In genomic region chr2:181923123-181923522, GRCh38 we compare ENCODE assay signal across 22 cellular contexts. TPM values are rescaled to one million over a fixed set of nuclear protein-coding genes. Genes with fewer than 3 reads are reported as not detected.
DNase-seq lines count a peak whose midpoint lies in the region; ATAC-seq, FAIRE-seq and TF ChIP-seq lines count a peak whose summit lies in the region.
"Had no signal": no experiment of that assay in that cellular context is flagged by ENCODE, and none has a peak within 500 bp of the region (broad histone marks: within the 10 kb centered on the region; RNA-seq: fewer than 3 reads in every experiment).

No MANE protein-coding gene starts in this region.

- H3K4me2 ChIP-seq in Loucy (ENCODE audit: low read depth, low read length, poor library complexity, severe bottlenecking) = peak overlapping the region; percentile 27
- H3K4me2 ChIP-seq: BLaER1 had no signal

- CTCF ChIA-PET in activated CD4-positive, alpha-beta memory T cell treated with anti-CD3 and anti-CD28 coated beads, Interleukin-2, amount 10 ng/mL, durations not matched to agents 7 days and 5 days (lab: Charles Lee) = no interaction called here

- peaks cover 30% of the 10 kb centered on the region for H3K36me3 Mint-ChIP-seq in activated T-helper 1 cell treated with anti-CD3 and anti-CD28 coated beads, Interleukin-12 subunit alpha, Interleukin-12 subunit beta, Interleukin-2, Interleukin-4 antibody, amounts not matched to agents 30 ng/mL and 10 ng/mL and 1 ng/mL, durations not matched to agents 14 hours and 24 hours and 36 hours (ENCODE audit: low read depth)
- H3K36me3 Mint-ChIP-seq in activated CD4-positive, alpha-beta memory T cell treated with anti-CD3 and anti-CD28 coated beads, Interleukin-2, amount 10 ng/mL, durations not matched to agents 7 days and 5 days (ENCODE audit: low read depth) = peaks cover 46% of the 10 kb centered on the region

- H3K4me1 Mint-ChIP-seq in activated T-helper 1 cell treated with anti-CD3 and anti-CD28 coated beads, Interleukin-12 subunit alpha, Interleukin-12 subunit beta, Interleukin-2, Interleukin-4 antibody, amounts not matched to agents 30 ng/mL and 10 ng/mL and 1 ng/mL, durations not matched to agents 14 hours and 24 hours and 36 hours (ENCODE audit: low read depth) = no peaks in the 10 kb centered on the region
- H3K4me1 Mint-ChIP-seq in activated CD4-positive, alpha-beta memory T cell treated with anti-CD3 and anti-CD28 coated beads, Interleukin-2, amount 10 ng/mL, durations not matched to agents 7 days and 5 days = no peaks in the 10 kb centered on the region
- H3K4me1 Mint-ChIP-seq: B cell had no signal

- peaks cover 79% of the 10 kb centered on the region for H3K36me3 ChIP-seq in Loucy (ENCODE audit: insufficient read depth, low read length)
- H3K36me3 ChIP-seq in kidney (ENCODE audit: control insufficient read depth in 1 of 2, insufficient read depth in 2 of 2, low read length in 2 of 2) = peaks cover 11 to 33% of the 10 kb centered on the region in 2 donors

- H3K4me1 ChIP-seq in Loucy (ENCODE audit: insufficient read depth, low read length, poor library complexity, severe bottlenecking) (no peaks in the 10 kb centered on the region), kidney (ENCODE audit: control insufficient read depth in 1 of 2, insufficient read depth in 1 of 2, low read depth in 1 of 2, low read length in 2 of 2) (no peaks in the 10 kb centered on the region)
- H3K4me1 ChIP-seq: BLaER1 had no signal

- H3K4me3 Mint-ChIP-seq in activated T-helper 1 cell treated with anti-CD3 and anti-CD28 coated beads, Interleukin-12 subunit alpha, Interleukin-12 subunit beta, Interleukin-2, Interleukin-4 antibody, amounts not matched to agents 30 ng/mL and 10 ng/mL and 1 ng/mL, durations not matched to agents 14 hours and 24 hours and 36 hours = no peak overlapping the region
- H3K4me3 Mint-ChIP-seq in activated CD4-positive, alpha-beta memory T cell treated with anti-CD3 and anti-CD28 coated beads, Interleukin-2, amount 10 ng/mL, durations not matched to agents 7 days and 5 days = no peak overlapping the region
- H3K4me3 Mint-ChIP-seq: B cell; CD4-positive, CD25-positive, alpha-beta regulatory T cell; CD8-positive, alpha-beta T cell had no signal

- intact Hi-C loops in kidney (cut with DNase I) = no loop called here
- intact Hi-C loops in activated T-helper 1 cell treated with anti-CD3 and anti-CD28 coated beads, Interleukin-12 subunit alpha, Interleukin-12 subunit beta, Interleukin-2, Interleukin-4 antibody, amounts not matched to agents 30 ng/mL and 10 ng/mL and 1 ng/mL, durations not matched to agents 14 hours and 24 hours and 36 hours (cut with micrococcal nuclease) = no loop called here

- H3K4me3 ChIP-seq in Loucy (ENCODE audit: low read length, poor library complexity, severe bottlenecking) (no peak overlapping the region), kidney (ENCODE audit: low read length in 2 of 2) (no peak overlapping the region)
- H3K4me3 ChIP-seq: BLaER1, GM12878, HAP-1 had no signal

- H3F3A ChIP-seq in Loucy (ENCODE audit: low read depth) = no peaks in the 10 kb centered on the region

- ATAC-seq in GM18505 (IDR thresholded peaks at IDR 0.05; ENCODE audit: unreplicated experiment) = no peak
- ATAC-seq: CD8-positive, alpha-beta T cell; GM12878 had no signal

- H3K9me3 ChIP-seq in Loucy (ENCODE audit: insufficient read depth, low read depth, low read length) (no peaks in the 10 kb centered on the region), kidney (ENCODE audit: control insufficient read depth in 1 of 2, low read length in 2 of 2) (no peaks in the 10 kb centered on the region)
- H3K9me3 ChIP-seq: Caco-2, HAP-1 had no signal

- FAIRE-seq in D721Med (lab: Jason Lieb, UNC) = peak; percentile 11
- FAIRE-seq in kidney (lab: Jason Lieb, UNC) = peak; percentile 6
- FAIRE-seq: GM12878, GM18507, H54 had no signal

- H3K27ac ChIP-seq in 22Rv1 = peak overlapping the region; percentile 36
- no peak overlapping the region for H3K27ac ChIP-seq in kidney (ENCODE audit: low read depth in 2 of 2, low read length in 2 of 2)
- H3K27ac ChIP-seq: BLaER1, C4-2B had no signal

- H3K27me3 Mint-ChIP-seq in activated T-helper 1 cell treated with anti-CD3 and anti-CD28 coated beads, Interleukin-12 subunit alpha, Interleukin-12 subunit beta, Interleukin-2, Interleukin-4 antibody, amounts not matched to agents 30 ng/mL and 10 ng/mL and 1 ng/mL, durations not matched to agents 14 hours and 24 hours and 36 hours (ENCODE audit: insufficient read depth) = no peaks in the 10 kb centered on the region
- no peaks in the 10 kb centered on the region for H3K27me3 Mint-ChIP-seq in activated CD4-positive, alpha-beta memory T cell treated with anti-CD3 and anti-CD28 coated beads, Interleukin-2, amount 10 ng/mL, durations not matched to agents 7 days and 5 days
- H3K27me3 Mint-ChIP-seq: B cell; CD4-positive, CD25-positive, alpha-beta regulatory T cell had no signal

- H3K27me3 ChIP-seq in Loucy (ENCODE audit: insufficient read depth, low read length, poor library complexity, severe bottlenecking) = no peaks in the 10 kb centered on the region
- H3K27me3 ChIP-seq: BLaER1 had no signal

- H4K20me1 ChIP-seq in Loucy (ENCODE audit: insufficient read depth, low read length, poor library complexity, severe bottlenecking) = peaks cover 36% of the 10 kb centered on the region

- H3K9me2 ChIP-seq in Loucy (replicated peaks; ENCODE audit: low read depth, low read length) = no peaks in the 10 kb centered on the region

- DNase-seq in D721Med (ENCODE audit: insufficient read length, low spot score) (no peak), kidney (no peak)
- no peak for DNase-seq in activated T-helper 1 cell treated with anti-CD3 and anti-CD28 coated beads, Interleukin-12 subunit alpha, Interleukin-12 subunit beta, Interleukin-2, Interleukin-4 antibody, amounts not matched to agents 30 ng/mL and 10 ng/mL and 1 ng/mL, durations not matched to agents 14 hours and 24 hours and 36 hours (ENCODE audit: low spot score)
- DNase-seq in activated CD4-positive, alpha-beta memory T cell treated with anti-CD3 and anti-CD28 coated beads, Interleukin-2, amount 10 ng/mL, durations not matched to agents 7 days and 5 days = no peak
- DNase-seq: Caco-2; CD4-positive, CD25-positive, alpha-beta regulatory T cell; CD8-positive, alpha-beta T cell; DMS 273 treated with DMSO at 0.1 percent for 48 hours; DMS79; EL; GDM1; GOT3 had no signal

- H3K79me2 ChIP-seq in Loucy (ENCODE audit: insufficient read depth, low read length) = peaks cover 56% of the 10 kb centered on the region

- no peak overlapping the region for H2AFZ ChIP-seq in Loucy (ENCODE audit: low read length)

- no peaks in the 10 kb centered on the region for H3K9me3 Mint-ChIP-seq in activated T-helper 1 cell treated with anti-CD3 and anti-CD28 coated beads, Interleukin-12 subunit alpha, Interleukin-12 subunit beta, Interleukin-2, Interleukin-4 antibody, amounts not matched to agents 30 ng/mL and 10 ng/mL and 1 ng/mL, durations not matched to agents 14 hours and 24 hours and 36 hours
- H3K9me3 Mint-ChIP-seq in activated CD4-positive, alpha-beta memory T cell treated with anti-CD3 and anti-CD28 coated beads, Interleukin-2, amount 10 ng/mL, durations not matched to agents 7 days and 5 days = no peaks in the 10 kb centered on the region
- H3K9me3 Mint-ChIP-seq: CD4-positive, CD25-positive, alpha-beta regulatory T cell; CD8-positive, alpha-beta T cell had no signal

- no peak for TF ChIP-seq POLR2A in GM18505 (IDR thresholded peaks at IDR 0.05; ENCODE audit: borderline replicate concordance, extremely low read depth, insufficient read depth, insufficient read length)

- POLR2A ChIA-PET in activated CD4-positive, alpha-beta memory T cell treated with anti-CD3 and anti-CD28 coated beads, Interleukin-2, amount 10 ng/mL, durations not matched to agents 7 days and 5 days (lab: Charles Lee) = no interaction called here

- H3K9ac ChIP-seq in Loucy (ENCODE audit: low read depth, low read length, poor library complexity, severe bottlenecking) (no peak overlapping the region), kidney (ENCODE audit: low read length in 2 of 2) (no peak overlapping the region)
- H3K9ac ChIP-seq: BLaER1 had no signal

- no peak overlapping the region for H3K27ac Mint-ChIP-seq in activated T-helper 1 cell treated with anti-CD3 and anti-CD28 coated beads, Interleukin-12 subunit alpha, Interleukin-12 subunit beta, Interleukin-2, Interleukin-4 antibody, amounts not matched to agents 30 ng/mL and 10 ng/mL and 1 ng/mL, durations not matched to agents 14 hours and 24 hours and 36 hours
- no peak overlapping the region for H3K27ac Mint-ChIP-seq in activated CD4-positive, alpha-beta memory T cell treated with anti-CD3 and anti-CD28 coated beads, Interleukin-2, amount 10 ng/mL, durations not matched to agents 7 days and 5 days
- H3K27ac Mint-ChIP-seq: B cell; CD4-positive, CD25-positive, alpha-beta regulatory T cell; CD8-positive, alpha-beta T cell had no signal

- no peak for TF ChIP-seq CTCF in 22Rv1 (IDR thresholded peaks at IDR 0.05)
- no peak for TF ChIP-seq CTCF in D721Med (IDR thresholded peaks at IDR 0.05; ENCODE audit: insufficient read depth, missing control alignments)
- no peak for TF ChIP-seq CTCF in Loucy (conservative IDR thresholded peaks at IDR 0.05; ENCODE audit: low read length)
- no peak for TF ChIP-seq CTCF in kidney (IDR thresholded peaks at IDR 0.05; ENCODE audit: borderline replicate concordance, extremely low read depth, insufficient read depth)

RNA-seq across cellular contexts. Expression of gene ITPRID2, which starts 31.6 kb away (rescaled TPM):
- 191 TPM for total RNA-seq in kidney
- 29.9 TPM for polyA plus RNA-seq in kidney (ENCODE audit: insufficient read depth, low read depth, low replicate concordance)
- total RNA-seq in activated T-helper 1 cell treated with anti-CD3 and anti-CD28 coated beads, Interleukin-12 subunit alpha, Interleukin-12 subunit beta, Interleukin-2, Interleukin-4 antibody, amounts not matched to agents 30 ng/mL and 10 ng/mL and 1 ng/mL, durations not matched to agents 14 hours and 24 hours and 36 hours = 51.6 and 54.2 TPM in 2 replicates
- total RNA-seq in activated CD4-positive, alpha-beta memory T cell treated with anti-CD3 and anti-CD28 coated beads, Interleukin-2, amount 10 ng/mL, durations not matched to agents 7 days and 5 days = 10 to 100 TPM; 53.0 to 53.2 TPM
